Comparison of ENCODE assay signal across 27 cellular contexts in the genomic region with DNA sequence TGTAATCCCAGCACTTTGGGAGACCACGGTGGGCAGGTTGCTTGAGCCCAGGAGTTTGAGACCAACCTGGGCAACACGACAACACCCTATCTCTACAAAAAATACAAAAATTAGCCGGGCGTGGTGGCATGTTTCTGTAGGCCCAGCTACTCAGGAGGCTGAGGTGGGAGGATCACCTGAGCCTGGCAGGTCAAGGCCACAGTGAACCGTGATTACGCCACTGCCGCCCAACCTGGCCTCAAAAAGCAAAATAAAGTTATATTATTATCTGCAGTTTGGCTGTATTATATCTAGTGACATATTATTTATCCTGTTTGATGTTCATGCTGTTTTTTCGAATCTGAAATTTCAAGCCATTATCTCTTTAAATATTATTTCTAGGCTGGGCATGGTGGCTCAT.
"Had no signal": no experiment of that assay in that cellular context is flagged by ENCODE, and none has a peak within 500 bp of the region (broad histone marks: within the 10 kb centered on the region; RNA-seq: fewer than 3 reads in every experiment).

No MANE protein-coding gene starts in this region.

- ATAC-seq: left colon; left lung; lower lobe of right lung; mucosa of descending colon; naive thymus-derived CD4-positive, alpha-beta T cell; natural killer cell treated with Interleukin-12 subunit alpha and Interleukin-12 subunit beta and Interleukin-15 and Interleukin-18, amount 100 ng/mL, for 72 hours; sciatic nerve; stimulated activated naive B cell treated with anti-CD40 and anti-IgM and Interleukin-4, amounts not matched to agents 10 μg/mL and 1 μg/mL and 100 μg/mL, for 72 hours; stimulated activated naive CD8-positive, alpha-beta T cell treated with anti-CD3 and anti-CD28 coated beads, Interleukin-15, Interleukin-2, amounts not matched to agents 100 U/mL and 50 U/mL, for 24 hours had no signal

- H3K36me3 ChIP-seq: ovary, prostate gland, thyroid gland, transverse colon had no signal

- H3K4me3 ChIP-seq: left lung, lower lobe of right lung, mucosa of descending colon, ovary, prostate gland, skin epidermis, stomach, testis, thyroid gland, transverse colon, upper lobe of left lung had no signal

- H3K9me3 Mint-ChIP-seq: immature natural killer cell; naive thymus-derived CD4-positive, alpha-beta T cell; natural killer cell treated with Interleukin-12 subunit alpha and Interleukin-12 subunit beta and Interleukin-15 and Interleukin-18, amount 100 ng/mL, for 72 hours; stimulated activated naive B cell treated with anti-CD40 and anti-IgM and Interleukin-4, amounts not matched to agents 10 μg/mL and 1 μg/mL and 100 μg/mL, for 72 hours had no signal

- H3K27ac ChIP-seq: left lung, lower lobe of right lung, ovary, prostate gland, skin epidermis, stomach, testis, thyroid gland, transverse colon, upper lobe of left lung had no signal

- H3K27me3 ChIP-seq: left lung, ovary, stomach, testis, thyroid gland, transverse colon, upper lobe of left lung had no signal

- H3K27ac Mint-ChIP-seq: immature natural killer cell; stimulated activated naive B cell treated with anti-CD40 and anti-IgM and Interleukin-4, amounts not matched to agents 10 μg/mL and 1 μg/mL and 100 μg/mL, for 72 hours had no signal

- H3K9me3 ChIP-seq: left lung, lower lobe of right lung, mucosa of descending colon, ovary, prostate gland, stomach, testis, thyroid gland, transverse colon, upper lobe of left lung had no signal

- DNase-seq: hypothalamus; immature natural killer cell; kidney; left colon; left lung; lower lobe of right lung; mammary epithelial cell; mesenchymal stem cell; mucosa of descending colon; naive thymus-derived CD4-positive, alpha-beta T cell; ovary; retina; stimulated activated CD4-positive, alpha-beta T cell treated with anti-CD3 and anti-CD28 coated beads, Interleukin-12 subunit alpha, Interleukin-12 subunit beta, amount 100 ng/mL, for 4 hours; stimulated activated CD4-positive, alpha-beta T cell treated with anti-CD3 and anti-CD28 coated beads, Interleukin-15, amount 100 ng/mL, for 24 hours; stimulated activated CD4-positive, alpha-beta T cell treated with anti-CD3 and anti-CD28 coated beads, Interleukin-2, amount 100 ng/mL, for 24 hours; stimulated activated CD4-positive, alpha-beta T cell treated with anti-CD3 and anti-CD28 coated beads, Interleukin-4, amount 100 ng/mL, for 1 hour; stimulated activated naive B cell treated with anti-CD40 and anti-IgM and Interleukin-4, amounts not matched to agents 10 μg/mL and 1 μg/mL and 100 μg/mL, for 72 hours; stimulated activated naive CD8-positive, alpha-beta T cell treated with anti-CD3 and anti-CD28 coated beads, Interleukin-15, Interleukin-2, amounts not matched to agents 100 U/mL and 50 U/mL, for 24 hours; stomach; testis; thyroid gland; transverse colon; upper lobe of left lung had no signal

- H3K27me3 Mint-ChIP-seq: naive thymus-derived CD4-positive, alpha-beta T cell; natural killer cell treated with Interleukin-12 subunit alpha and Interleukin-12 subunit beta and Interleukin-15 and Interleukin-18, amount 100 ng/mL, for 72 hours; stimulated activated naive B cell treated with anti-CD40 and anti-IgM and Interleukin-4, amounts not matched to agents 10 μg/mL and 1 μg/mL and 100 μg/mL, for 72 hours had no signal

- H3K36me3 Mint-ChIP-seq: natural killer cell treated with Interleukin-12 subunit alpha and Interleukin-12 subunit beta and Interleukin-15 and Interleukin-18, amount 100 ng/mL, for 72 hours had no signal

- H3K4me1 ChIP-seq: prostate gland had no signal

- H3K4me3 Mint-ChIP-seq: immature natural killer cell; naive thymus-derived CD4-positive, alpha-beta T cell; natural killer cell treated with Interleukin-12 subunit alpha and Interleukin-12 subunit beta and Interleukin-15 and Interleukin-18, amount 100 ng/mL, for 72 hours; stimulated activated naive B cell treated with anti-CD40 and anti-IgM and Interleukin-4, amounts not matched to agents 10 μg/mL and 1 μg/mL and 100 μg/mL, for 72 hours had no signal
